Comparison of ENCODE assay signal across 16 cellular contexts in genomic region chr3:144457758-144458157, GRCh38.
A peak's percentile ranks its signal among the peaks of the same experiment; 100 is the strongest.
DNase-seq lines count a peak whose midpoint lies in the region; ATAC-seq and TF ChIP-seq lines count a peak whose summit lies in the region.
"Had no signal": no experiment of that assay in that cellular context is flagged by ENCODE, and none has a peak within 500 bp of the region (broad histone marks: within the 10 kb centered on the region; RNA-seq: fewer than 3 reads in every experiment).

No MANE protein-coding gene starts in this region.

- H3K4me1 ChIP-seq in thyroid gland = no peaks in the 10 kb centered on the region
- H3K4me1 ChIP-seq: BLaER1 treated with 17β-estradiol and CSF1 and Interleukin-3, amounts not matched to agents 10 nM and 100 nM had no signal

- H3K27me3 ChIP-seq in thyroid gland = no peaks in the 10 kb centered on the region
- H3K27me3 ChIP-seq: BLaER1 treated with 17β-estradiol and CSF1 and Interleukin-3, amounts not matched to agents 10 nM and 100 nM had no signal

- TF ChIP-seq CTCF in thyroid gland (IDR thresholded peaks at IDR 0.05) = no peak

- H3K9me3 ChIP-seq in thyroid gland = no peaks in the 10 kb centered on the region
- H3K9me3 ChIP-seq: BLaER1 treated with 17β-estradiol and CSF1 and Interleukin-3, amounts not matched to agents 10 nM and 100 nM had no signal

- intact Hi-C loops in thyroid gland (cut with DNase I) = no loop called here

- TF ChIP-seq POLR2A in thyroid gland (IDR thresholded peaks at IDR 0.05) = no peak

- H3K27ac ChIP-seq in thyroid gland = no peak overlapping the region
- H3K27ac ChIP-seq: BLaER1 treated with 17β-estradiol and CSF1 and Interleukin-3, amounts not matched to agents 10 nM and 100 nM had no signal

- ATAC-seq in GM18520 (IDR thresholded peaks at IDR 0.05; ENCODE audit: unreplicated experiment) (peak; percentile 70), GM19351 (IDR thresholded peaks at IDR 0.05; ENCODE audit: unreplicated experiment) (peak; percentile 38), HG03432 (IDR thresholded peaks at IDR 0.05; ENCODE audit: unreplicated experiment) (peak; percentile 47), GM18861 (IDR thresholded peaks at IDR 0.05; ENCODE audit: unreplicated experiment) (no peak), GM21423 (IDR thresholded peaks at IDR 0.05; ENCODE audit: unreplicated experiment) (no peak)
- ATAC-seq: CD8-positive, alpha-beta T cell; K562 had no signal

- DNase-seq in thyroid gland (no peak), GDM1 (lab: John Stamatoyannopoulos, UW) (no peak)
- DNase-seq: Calu3; CD8-positive, alpha-beta T cell; DMS 273 treated with DMSO at 0.1 percent for 48 hours; DND-41; EL; H9; IMR-90 had no signal

- no peaks in the 10 kb centered on the region for H3K36me3 ChIP-seq in thyroid gland
- H3K36me3 ChIP-seq: BLaER1 treated with 17β-estradiol and CSF1 and Interleukin-3, amounts not matched to agents 10 nM and 100 nM had no signal

- no peak overlapping the region for H3K4me3 ChIP-seq in thyroid gland (replicated peaks in 1 of 3)
- H3K4me3 ChIP-seq: BLaER1 treated with 17β-estradiol and CSF1 and Interleukin-3, amounts not matched to agents 10 nM and 100 nM; K562 had no signal

Comparison
In these comparisons a context has a peak if more than half of its experiments do, and no peak if none do; other contexts are left out.
1. ATAC-seq: peak in GM18520 (single experiment), GM19351 (single experiment) and HG03432 (single experiment); none in GM18861 (single experiment) and GM21423 (single experiment).